ENCODE assay signal across 1 cellular context in the genomic region with DNA sequence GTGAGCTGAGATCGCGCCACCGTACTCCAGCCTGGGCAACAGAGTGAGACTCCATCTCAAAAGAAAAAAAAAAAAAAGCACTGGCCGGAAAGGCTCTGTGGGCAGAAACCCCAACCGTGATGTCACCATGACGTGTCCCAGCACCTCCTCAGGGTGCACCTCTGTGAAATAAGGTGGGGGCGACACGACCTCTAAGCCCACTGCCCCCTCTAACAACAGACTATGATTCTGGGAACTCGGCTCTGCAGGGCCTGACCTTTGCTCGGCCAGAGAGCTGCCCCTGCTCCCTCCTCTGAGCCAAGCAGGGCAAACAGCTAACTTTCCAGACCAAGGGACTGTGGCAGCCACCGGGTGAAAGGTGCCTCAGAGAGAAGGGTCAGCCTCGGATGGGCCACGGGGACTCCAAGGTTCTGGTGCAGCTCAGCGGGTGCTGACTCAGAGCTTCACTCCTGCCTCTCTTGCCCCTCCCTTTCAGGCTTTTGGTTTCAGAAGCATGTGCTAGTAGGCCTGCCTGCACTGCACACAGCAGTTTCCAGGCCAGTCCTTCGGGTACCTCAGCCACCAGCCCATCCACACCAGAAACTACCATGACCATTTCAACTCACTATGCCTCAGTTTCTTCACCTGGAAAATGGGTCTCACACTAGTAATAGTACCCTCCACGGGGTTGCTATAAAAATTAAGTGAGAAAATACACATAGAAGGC.
TF ChIP-seq lines count a peak whose summit lies in the region.

No MANE protein-coding gene starts in this region.

TF ChIP-seq in HepG2, 621 proteins besides CTCF, POLR2A, EP300 and RAD21 (continued from another document and continues in another):
- TF ChIP-seq ZNF318 (CRISPR knock-in tag; IDR thresholded peaks at IDR 0.05) (no peak), SP1 (IDR thresholded peaks at IDR 0.05) (no peak), SP1 (CRISPR knock-in tag; IDR thresholded peaks at IDR 0.05) (peak; percentile 30; the same call in 1 of the 2 replicates), ZNF703 (CRISPR knock-in tag; IDR thresholded peaks at IDR 0.05; ENCODE audit: borderline replicate concordance) (no peak), ATAD3A (CRISPR knock-in tag; IDR thresholded peaks at IDR 0.05) (no peak), DNMT3B (CRISPR knock-in tag; conservative IDR thresholded peaks at IDR 0.05) (no peak), NBN (conservative IDR thresholded peaks at IDR 0.05) (no peak), MED8 (CRISPR knock-in tag; IDR thresholded peaks at IDR 0.05; ENCODE audit: insufficient replicate concordance) (no peak), AKAP8 (CRISPR knock-in tag; IDR thresholded peaks at IDR 0.05) (peak; percentile 94), ARID3A (IDR thresholded peaks at IDR 0.05; ENCODE audit: low read depth, low read length) (no peak), ZNF274 (CRISPR knock-in tag; IDR thresholded peaks at IDR 0.05) (no peak), GABPB1 (CRISPR knock-in tag; IDR thresholded peaks at IDR 0.05) (peak; percentile 11; the same call in 1 of the 2 replicates), CHD2 (IDR thresholded peaks at IDR 0.05; ENCODE audit: low read depth, low read length) (no peak), ZFP41 (CRISPR knock-in tag; IDR thresholded peaks at IDR 0.05; ENCODE audit: borderline replicate concordance) (no peak), ZNF142 (CRISPR knock-in tag; IDR thresholded peaks at IDR 0.05) (no peak), ZNF878 (CRISPR knock-in tag; IDR thresholded peaks at IDR 0.05) (no peak), POLR2AphosphoS2 (IDR thresholded peaks at IDR 0.05; ENCODE audit: low read depth, low read length) (no peak)
- TF ChIP-seq, protein P1, sequence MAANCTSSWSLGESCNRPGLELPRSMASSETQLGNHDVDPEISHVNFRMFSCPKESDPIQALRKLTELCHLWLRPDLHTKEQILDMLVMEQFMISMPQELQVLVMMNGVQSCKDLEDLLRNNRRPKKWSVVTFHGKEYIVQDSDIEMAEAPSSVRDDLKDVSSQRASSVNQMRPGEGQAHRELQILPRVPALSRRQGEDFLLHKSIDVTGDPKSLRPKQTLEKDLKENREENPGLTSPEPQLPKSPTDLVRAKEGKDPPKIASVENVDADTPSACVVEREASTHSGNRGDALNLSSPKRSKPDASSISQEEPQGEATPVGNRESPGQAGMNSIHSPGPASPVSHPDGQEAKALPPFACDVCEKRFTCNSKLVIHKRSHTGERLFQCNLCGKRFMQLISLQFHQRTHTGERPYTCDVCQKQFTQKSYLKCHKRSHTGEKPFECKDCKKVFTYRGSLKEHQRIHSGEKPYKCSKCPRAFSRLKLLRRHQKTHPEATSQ (CRISPR knock-in tag; IDR thresholded peaks at IDR 0.05; ENCODE audit: borderline replicate concordance) = no peak
- TF ChIP-seq, protein P2, sequence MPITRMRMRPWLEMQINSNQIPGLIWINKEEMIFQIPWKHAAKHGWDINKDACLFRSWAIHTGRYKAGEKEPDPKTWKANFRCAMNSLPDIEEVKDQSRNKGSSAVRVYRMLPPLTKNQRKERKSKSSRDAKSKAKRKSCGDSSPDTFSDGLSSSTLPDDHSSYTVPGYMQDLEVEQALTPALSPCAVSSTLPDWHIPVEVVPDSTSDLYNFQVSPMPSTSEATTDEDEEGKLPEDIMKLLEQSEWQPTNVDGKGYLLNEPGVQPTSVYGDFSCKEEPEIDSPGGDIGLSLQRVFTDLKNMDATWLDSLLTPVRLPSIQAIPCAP (CRISPR knock-in tag; IDR thresholded peaks at IDR 0.05; ENCODE audit: low read depth) = no peak
- TF ChIP-seq, protein P3, sequence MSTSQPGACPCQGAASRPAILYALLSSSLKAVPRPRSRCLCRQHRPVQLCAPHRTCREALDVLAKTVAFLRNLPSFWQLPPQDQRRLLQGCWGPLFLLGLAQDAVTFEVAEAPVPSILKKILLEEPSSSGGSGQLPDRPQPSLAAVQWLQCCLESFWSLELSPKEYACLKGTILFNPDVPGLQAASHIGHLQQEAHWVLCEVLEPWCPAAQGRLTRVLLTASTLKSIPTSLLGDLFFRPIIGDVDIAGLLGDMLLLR (CRISPR knock-in tag; IDR thresholded peaks at IDR 0.05) = no peak
- TF ChIP-seq, protein P4, sequence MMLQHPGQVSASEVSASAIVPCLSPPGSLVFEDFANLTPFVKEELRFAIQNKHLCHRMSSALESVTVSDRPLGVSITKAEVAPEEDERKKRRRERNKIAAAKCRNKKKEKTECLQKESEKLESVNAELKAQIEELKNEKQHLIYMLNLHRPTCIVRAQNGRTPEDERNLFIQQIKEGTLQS (CRISPR knock-in tag; IDR thresholded peaks at IDR 0.05) = no peak
